In the genomic region with DNA sequence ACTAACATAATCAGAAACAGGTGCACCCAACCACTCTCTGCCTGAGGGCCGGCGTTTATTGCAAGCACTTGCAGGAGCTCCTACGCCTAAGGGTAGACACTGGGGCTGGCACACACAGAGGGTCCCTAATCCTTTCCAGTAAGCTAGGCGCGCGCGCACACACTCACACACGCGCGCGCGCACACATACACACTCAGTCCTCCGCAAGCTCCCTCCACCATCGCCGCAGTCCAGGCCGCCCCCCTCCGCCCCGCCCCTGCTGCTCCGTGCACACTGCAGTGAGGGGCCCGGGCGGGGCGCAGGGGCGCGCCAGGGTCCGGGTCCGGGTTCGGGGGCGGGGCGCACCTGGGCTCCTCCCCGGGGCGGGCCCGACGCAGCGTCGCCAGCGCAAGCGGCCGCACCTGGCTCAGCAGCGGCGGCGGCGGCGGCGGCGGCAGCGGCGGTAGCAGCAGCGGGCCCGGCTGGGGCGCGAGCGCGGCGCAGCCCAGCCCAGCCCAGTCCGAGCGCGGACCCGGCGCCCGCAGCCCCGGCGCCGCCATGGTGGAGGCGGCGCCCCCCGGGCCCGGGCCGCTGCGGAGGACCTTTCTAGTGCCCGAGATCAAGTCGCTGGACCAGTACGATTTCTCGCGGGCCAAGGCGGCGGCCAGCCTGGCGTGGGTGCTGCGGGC, we compare ENCODE assay signal across 1 cellular context.
A peak's percentile ranks its signal among the peaks of the same experiment; 100 is the strongest.
TF ChIP-seq lines count a peak whose summit lies in the region.

A gene with protein sequence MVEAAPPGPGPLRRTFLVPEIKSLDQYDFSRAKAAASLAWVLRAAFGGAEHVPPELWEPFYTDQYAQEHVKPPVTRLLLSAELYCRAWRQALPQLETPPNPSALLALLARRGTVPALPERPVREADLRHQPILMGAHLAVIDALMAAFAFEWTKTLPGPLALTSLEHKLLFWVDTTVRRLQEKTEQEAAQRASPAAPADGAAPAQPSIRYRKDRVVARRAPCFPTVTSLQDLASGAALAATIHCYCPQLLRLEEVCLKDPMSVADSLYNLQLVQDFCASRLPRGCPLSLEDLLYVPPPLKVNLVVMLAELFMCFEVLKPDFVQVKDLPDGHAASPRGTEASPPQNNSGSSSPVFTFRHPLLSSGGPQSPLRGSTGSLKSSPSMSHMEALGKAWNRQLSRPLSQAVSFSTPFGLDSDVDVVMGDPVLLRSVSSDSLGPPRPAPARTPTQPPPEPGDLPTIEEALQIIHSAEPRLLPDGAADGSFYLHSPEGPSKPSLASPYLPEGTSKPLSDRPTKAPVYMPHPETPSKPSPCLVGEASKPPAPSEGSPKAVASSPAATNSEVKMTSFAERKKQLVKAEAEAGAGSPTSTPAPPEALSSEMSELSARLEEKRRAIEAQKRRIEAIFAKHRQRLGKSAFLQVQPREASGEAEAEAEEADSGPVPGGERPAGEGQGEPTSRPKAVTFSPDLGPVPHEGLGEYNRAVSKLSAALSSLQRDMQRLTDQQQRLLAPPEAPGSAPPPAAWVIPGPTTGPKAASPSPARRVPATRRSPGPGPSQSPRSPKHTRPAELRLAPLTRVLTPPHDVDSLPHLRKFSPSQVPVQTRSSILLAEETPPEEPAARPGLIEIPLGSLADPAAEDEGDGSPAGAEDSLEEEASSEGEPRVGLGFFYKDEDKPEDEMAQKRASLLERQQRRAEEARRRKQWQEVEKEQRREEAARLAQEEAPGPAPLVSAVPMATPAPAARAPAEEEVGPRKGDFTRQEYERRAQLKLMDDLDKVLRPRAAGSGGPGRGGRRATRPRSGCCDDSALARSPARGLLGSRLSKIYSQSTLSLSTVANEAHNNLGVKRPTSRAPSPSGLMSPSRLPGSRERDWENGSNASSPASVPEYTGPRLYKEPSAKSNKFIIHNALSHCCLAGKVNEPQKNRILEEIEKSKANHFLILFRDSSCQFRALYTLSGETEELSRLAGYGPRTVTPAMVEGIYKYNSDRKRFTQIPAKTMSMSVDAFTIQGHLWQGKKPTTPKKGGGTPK (plus strand): TSS at position 398 of the 668 bp plus-strand sequence. CDS start 140 bp downstream, at position 538.

TF ChIP-seq in HEK293, 187 proteins besides CTCF, POLR2A, EP300 and RAD21 (continues in another document):
- TF ChIP-seq, protein P1, sequence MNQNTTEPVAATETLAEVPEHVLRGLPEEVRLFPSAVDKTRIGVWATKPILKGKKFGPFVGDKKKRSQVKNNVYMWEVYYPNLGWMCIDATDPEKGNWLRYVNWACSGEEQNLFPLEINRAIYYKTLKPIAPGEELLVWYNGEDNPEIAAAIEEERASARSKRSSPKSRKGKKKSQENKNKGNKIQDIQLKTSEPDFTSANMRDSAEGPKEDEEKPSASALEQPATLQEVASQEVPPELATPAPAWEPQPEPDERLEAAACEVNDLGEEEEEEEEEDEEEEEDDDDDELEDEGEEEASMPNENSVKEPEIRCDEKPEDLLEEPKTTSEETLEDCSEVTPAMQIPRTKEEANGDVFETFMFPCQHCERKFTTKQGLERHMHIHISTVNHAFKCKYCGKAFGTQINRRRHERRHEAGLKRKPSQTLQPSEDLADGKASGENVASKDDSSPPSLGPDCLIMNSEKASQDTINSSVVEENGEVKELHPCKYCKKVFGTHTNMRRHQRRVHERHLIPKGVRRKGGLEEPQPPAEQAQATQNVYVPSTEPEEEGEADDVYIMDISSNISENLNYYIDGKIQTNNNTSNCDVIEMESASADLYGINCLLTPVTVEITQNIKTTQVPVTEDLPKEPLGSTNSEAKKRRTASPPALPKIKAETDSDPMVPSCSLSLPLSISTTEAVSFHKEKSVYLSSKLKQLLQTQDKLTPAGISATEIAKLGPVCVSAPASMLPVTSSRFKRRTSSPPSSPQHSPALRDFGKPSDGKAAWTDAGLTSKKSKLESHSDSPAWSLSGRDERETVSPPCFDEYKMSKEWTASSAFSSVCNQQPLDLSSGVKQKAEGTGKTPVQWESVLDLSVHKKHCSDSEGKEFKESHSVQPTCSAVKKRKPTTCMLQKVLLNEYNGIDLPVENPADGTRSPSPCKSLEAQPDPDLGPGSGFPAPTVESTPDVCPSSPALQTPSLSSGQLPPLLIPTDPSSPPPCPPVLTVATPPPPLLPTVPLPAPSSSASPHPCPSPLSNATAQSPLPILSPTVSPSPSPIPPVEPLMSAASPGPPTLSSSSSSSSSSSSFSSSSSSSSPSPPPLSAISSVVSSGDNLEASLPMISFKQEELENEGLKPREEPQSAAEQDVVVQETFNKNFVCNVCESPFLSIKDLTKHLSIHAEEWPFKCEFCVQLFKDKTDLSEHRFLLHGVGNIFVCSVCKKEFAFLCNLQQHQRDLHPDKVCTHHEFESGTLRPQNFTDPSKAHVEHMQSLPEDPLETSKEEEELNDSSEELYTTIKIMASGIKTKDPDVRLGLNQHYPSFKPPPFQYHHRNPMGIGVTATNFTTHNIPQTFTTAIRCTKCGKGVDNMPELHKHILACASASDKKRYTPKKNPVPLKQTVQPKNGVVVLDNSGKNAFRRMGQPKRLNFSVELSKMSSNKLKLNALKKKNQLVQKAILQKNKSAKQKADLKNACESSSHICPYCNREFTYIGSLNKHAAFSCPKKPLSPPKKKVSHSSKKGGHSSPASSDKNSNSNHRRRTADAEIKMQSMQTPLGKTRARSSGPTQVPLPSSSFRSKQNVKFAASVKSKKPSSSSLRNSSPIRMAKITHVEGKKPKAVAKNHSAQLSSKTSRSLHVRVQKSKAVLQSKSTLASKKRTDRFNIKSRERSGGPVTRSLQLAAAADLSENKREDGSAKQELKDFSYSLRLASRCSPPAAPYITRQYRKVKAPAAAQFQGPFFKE (tag by site-specific recombination; IDR thresholded peaks at IDR 0.05; ENCODE audit: borderline replicate concordance), result no peak
- TF ChIP-seq ZNF391 (tag by site-specific recombination; IDR thresholded peaks at IDR 0.05; ENCODE audit: borderline replicate concordance, low read depth) (0 out of 2 replicates have a peak, but pooled peaks have one; percentile 8), ZNF544 (tag by site-specific recombination; IDR thresholded peaks at IDR 0.05) (no peak), SP7 (tag by site-specific recombination; IDR thresholded peaks at IDR 0.05) (0 out of 2 replicates have a peak, but pooled peaks have one; percentile 35), HOXC10 (CRISPR knock-in tag; IDR thresholded peaks at IDR 0.05) (no peak), SP2 (tag by site-specific recombination; IDR thresholded peaks at IDR 0.05) (peak; percentile 56), GLIS1 (tag by site-specific recombination; IDR thresholded peaks at IDR 0.05) (no peak), ZNF366 (tag by site-specific recombination; conservative IDR thresholded peaks at IDR 0.05) (no peak), ZNF175 (tag by site-specific recombination; IDR thresholded peaks at IDR 0.05) (no peak), ZNF621 (tag by site-specific recombination; IDR thresholded peaks at IDR 0.05) (no peak), ZNF529 (tag by site-specific recombination; IDR thresholded peaks at IDR 0.05; ENCODE audit: insufficient replicate concordance) (no peak), ZXDB (tag by site-specific recombination; IDR thresholded peaks at IDR 0.05) (peak; percentile 77), ZNF174 (tag by site-specific recombination; IDR thresholded peaks at IDR 0.05) (no peak), ZBTB48 (tag by site-specific recombination; IDR thresholded peaks at IDR 0.05) (peak; percentile 96), ZNF433 (tag by site-specific recombination; IDR thresholded peaks at IDR 0.05; ENCODE audit: low read depth) (no peak), ZNF239 (tag by site-specific recombination; IDR thresholded peaks at IDR 0.05) (no peak), REPIN1 (tag by site-specific recombination; IDR thresholded peaks at IDR 0.05; ENCODE audit: low read depth) (no peak), ZNF266 (tag by site-specific recombination; IDR thresholded peaks at IDR 0.05; ENCODE audit: low read depth) (no peak), ZNF585B (tag by site-specific recombination; IDR thresholded peaks at IDR 0.05) (no peak), KLF1 (tag by site-specific recombination; IDR thresholded peaks at IDR 0.05) (peak; percentile 50), ZNF341 (tag by site-specific recombination; IDR thresholded peaks at IDR 0.05; ENCODE audit: low read depth) (no peak)
- TF ChIP-seq, protein P2, sequence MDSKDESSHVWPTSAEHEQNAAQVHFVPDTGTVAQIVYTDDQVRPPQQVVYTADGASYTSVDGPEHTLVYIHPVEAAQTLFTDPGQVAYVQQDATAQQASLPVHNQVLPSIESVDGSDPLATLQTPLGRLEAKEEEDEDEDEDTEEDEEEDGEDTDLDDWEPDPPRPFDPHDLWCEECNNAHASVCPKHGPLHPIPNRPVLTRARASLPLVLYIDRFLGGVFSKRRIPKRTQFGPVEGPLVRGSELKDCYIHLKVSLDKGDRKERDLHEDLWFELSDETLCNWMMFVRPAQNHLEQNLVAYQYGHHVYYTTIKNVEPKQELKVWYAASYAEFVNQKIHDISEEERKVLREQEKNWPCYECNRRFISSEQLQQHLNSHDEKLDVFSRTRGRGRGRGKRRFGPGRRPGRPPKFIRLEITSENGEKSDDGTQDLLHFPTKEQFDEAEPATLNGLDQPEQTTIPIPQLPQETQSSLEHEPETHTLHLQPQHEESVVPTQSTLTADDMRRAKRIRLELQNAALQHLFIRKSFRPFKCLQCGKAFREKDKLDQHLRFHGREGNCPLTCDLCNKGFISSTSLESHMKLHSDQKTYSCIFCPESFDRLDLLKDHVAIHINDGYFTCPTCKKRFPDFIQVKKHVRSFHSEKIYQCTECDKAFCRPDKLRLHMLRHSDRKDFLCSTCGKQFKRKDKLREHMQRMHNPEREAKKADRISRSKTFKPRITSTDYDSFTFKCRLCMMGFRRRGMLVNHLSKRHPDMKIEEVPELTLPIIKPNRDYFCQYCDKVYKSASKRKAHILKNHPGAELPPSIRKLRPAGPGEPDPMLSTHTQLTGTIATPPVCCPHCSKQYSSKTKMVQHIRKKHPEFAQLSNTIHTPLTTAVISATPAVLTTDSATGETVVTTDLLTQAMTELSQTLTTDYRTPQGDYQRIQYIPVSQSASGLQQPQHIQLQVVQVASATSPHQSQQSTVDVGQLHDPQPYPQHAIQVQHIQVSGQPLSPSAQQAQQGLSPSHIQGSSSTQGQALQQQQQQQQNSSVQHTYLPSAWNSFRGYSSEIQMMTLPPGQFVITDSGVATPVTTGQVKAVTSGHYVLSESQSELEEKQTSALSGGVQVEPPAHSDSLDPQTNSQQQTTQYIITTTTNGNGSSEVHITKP (tag by site-specific recombination; IDR thresholded peaks at IDR 0.05), result peak; percentile 86
- TF ChIP-seq, protein P3, sequence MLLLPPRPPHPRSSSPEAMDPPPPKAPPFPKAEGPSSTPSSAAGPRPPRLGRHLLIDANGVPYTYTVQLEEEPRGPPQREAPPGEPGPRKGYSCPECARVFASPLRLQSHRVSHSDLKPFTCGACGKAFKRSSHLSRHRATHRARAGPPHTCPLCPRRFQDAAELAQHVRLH (tag by site-specific recombination; IDR thresholded peaks at IDR 0.05), result no peak
- TF ChIP-seq, protein P4, sequence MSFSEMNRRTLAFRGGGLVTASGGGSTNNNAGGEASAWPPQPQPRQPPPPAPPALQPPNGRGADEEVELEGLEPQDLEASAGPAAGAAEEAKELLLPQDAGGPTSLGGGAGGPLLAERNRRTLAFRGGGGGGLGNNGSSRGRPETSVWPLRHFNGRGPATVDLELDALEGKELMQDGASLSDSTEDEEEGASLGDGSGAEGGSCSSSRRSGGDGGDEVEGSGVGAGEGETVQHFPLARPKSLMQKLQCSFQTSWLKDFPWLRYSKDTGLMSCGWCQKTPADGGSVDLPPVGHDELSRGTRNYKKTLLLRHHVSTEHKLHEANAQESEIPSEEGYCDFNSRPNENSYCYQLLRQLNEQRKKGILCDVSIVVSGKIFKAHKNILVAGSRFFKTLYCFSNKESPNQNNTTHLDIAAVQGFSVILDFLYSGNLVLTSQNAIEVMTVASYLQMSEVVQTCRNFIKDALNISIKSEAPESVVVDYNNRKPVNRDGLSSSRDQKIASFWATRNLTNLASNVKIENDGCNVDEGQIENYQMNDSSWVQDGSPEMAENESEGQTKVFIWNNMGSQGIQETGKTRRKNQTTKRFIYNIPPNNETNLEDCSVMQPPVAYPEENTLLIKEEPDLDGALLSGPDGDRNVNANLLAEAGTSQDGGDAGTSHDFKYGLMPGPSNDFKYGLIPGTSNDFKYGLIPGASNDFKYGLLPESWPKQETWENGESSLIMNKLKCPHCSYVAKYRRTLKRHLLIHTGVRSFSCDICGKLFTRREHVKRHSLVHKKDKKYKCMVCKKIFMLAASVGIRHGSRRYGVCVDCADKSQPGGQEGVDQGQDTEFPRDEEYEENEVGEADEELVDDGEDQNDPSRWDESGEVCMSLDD (tag by site-specific recombination; IDR thresholded peaks at IDR 0.05), result peak; percentile 25
- TF ChIP-seq, protein P5, sequence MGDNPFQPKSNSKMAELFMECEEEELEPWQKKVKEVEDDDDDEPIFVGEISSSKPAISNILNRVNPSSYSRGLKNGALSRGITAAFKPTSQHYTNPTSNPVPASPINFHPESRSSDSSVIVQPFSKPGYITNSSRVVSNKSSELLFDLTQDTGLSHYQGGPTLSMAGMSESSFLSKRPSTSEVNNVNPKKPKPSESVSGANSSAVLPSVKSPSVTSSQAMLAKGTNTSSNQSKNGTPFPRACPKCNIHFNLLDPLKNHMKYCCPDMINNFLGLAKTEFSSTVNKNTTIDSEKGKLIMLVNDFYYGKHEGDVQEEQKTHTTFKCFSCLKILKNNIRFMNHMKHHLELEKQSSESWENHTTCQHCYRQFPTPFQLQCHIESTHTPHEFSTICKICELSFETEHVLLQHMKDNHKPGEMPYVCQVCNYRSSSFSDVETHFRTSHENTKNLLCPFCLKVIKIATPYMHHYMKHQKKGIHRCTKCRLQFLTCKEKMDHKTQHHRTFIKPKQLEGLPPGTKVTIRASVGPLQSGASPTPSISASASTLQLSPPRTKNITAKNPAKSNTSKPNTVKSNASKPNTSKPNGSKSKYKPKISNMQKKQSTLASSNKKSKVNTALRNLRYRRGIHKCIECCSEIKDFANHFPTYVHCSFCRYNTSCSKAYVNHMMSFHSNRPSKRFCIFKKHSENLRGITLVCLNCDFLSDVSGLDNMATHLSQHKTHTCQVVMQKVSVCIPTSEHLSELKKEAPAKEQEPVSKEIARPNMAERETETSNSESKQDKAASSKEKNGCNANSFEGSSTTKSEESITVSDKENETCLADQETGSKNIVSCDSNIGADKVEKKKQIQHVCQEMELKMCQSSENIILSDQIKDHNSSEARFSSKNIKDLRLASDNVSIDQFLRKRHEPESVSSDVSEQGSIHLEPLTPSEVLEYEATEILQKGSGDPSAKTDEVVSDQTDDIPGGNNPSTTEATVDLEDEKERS (tag by site-specific recombination; IDR thresholded peaks at IDR 0.05), result no peak
- TF ChIP-seq, protein P6, sequence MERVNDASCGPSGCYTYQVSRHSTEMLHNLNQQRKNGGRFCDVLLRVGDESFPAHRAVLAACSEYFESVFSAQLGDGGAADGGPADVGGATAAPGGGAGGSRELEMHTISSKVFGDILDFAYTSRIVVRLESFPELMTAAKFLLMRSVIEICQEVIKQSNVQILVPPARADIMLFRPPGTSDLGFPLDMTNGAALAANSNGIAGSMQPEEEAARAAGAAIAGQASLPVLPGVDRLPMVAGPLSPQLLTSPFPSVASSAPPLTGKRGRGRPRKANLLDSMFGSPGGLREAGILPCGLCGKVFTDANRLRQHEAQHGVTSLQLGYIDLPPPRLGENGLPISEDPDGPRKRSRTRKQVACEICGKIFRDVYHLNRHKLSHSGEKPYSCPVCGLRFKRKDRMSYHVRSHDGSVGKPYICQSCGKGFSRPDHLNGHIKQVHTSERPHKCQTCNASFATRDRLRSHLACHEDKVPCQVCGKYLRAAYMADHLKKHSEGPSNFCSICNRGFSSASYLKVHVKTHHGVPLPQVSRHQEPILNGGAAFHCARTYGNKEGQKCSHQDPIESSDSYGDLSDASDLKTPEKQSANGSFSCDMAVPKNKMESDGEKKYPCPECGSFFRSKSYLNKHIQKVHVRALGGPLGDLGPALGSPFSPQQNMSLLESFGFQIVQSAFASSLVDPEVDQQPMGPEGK (tag by site-specific recombination; IDR thresholded peaks at IDR 0.05), result peak; percentile 89
